ENCODE assay signal across 17 cellular contexts in genomic region chr16:16041196-16041892, GRCh38.
DNase-seq lines count a peak whose midpoint lies in the region; ATAC-seq, FAIRE-seq and TF ChIP-seq lines count a peak whose summit lies in the region.
"Had no signal": no experiment of that assay in that cellular context is flagged by ENCODE, and none has a peak within 500 bp of the region (broad histone marks: within the 10 kb centered on the region; RNA-seq: fewer than 3 reads in every experiment).

No MANE protein-coding gene starts in this region.

- FAIRE-seq in A549 (lab: Jason Lieb, UNC) = no peak

- POLR2A ChIA-PET in A549 (lab: Yijun Ruan, JAX) = no interaction called here
- POLR2A ChIA-PET in CD8-positive, alpha-beta memory T cell (lab: Charles Lee) = no interaction called here
- POLR2A ChIA-PET in activated CD8-positive, alpha-beta T cell treated with anti-CD3 and anti-CD28 coated beads for 36 hours (lab: Charles Lee) = interaction anchor here (0.6 to 0.8 kb wide), 2 partner anchors 14 to 191 kb away, joined by 3 read pairs; no protein-coding TSS in a partner anchor

- no peaks in the 10 kb centered on the region for H3K79me2 ChIP-seq in mesendoderm (ENCODE audit: control insufficient read depth, insufficient read depth, low read length)

- H2AK5ac ChIP-seq in mesendoderm (ENCODE audit: low read length) = no peak overlapping the region

- H3K27ac ChIP-seq in A549 (peak overlapping the region; percentile 18 to 23; a peak in 1 of 6 replicates), mesendoderm (ENCODE audit: low read depth, low read length) (no peak overlapping the region), psoas muscle (no peak overlapping the region), ovary (no peak overlapping the region)
- H3K27ac ChIP-seq in CD8-positive, alpha-beta memory T cell (ENCODE audit: low read depth, low read length) = no peak overlapping the region
- H3K27ac ChIP-seq: lower lobe of right lung had no signal

- H3K4me1 ChIP-seq in A549 = peaks cover 11% of the 10 kb centered on the region; the same call in 2 of the 3 replicates
- H3K4me1 ChIP-seq in CD8-positive, alpha-beta memory T cell (ENCODE audit: insufficient read depth, low read length) = peaks cover 11% of the 10 kb centered on the region
- no peaks in the 10 kb centered on the region for H3K4me1 ChIP-seq in mesendoderm (ENCODE audit: control insufficient read depth, low read depth, low read length)
- peaks cover 9% of the 10 kb centered on the region for H3K4me1 ChIP-seq in psoas muscle
- H3K4me1 ChIP-seq in ovary (ENCODE audit: insufficient read depth) = no peaks in the 10 kb centered on the region
- H3K4me1 ChIP-seq: lower lobe of right lung, upper lobe of left lung had no signal

- H3K4me3 ChIP-seq in A549 = no peak overlapping the region
- H3K4me3 ChIP-seq in CD8-positive, alpha-beta memory T cell (ENCODE audit: low read length) = no peak overlapping the region
- no peak overlapping the region for H3K4me3 ChIP-seq in mesendoderm (ENCODE audit: low read length)
- no peak overlapping the region for H3K4me3 ChIP-seq in psoas muscle
- H3K4me3 ChIP-seq in ovary = no peak overlapping the region
- H3K4me3 ChIP-seq: lower lobe of right lung, upper lobe of left lung had no signal

- H3K4ac ChIP-seq in mesendoderm (ENCODE audit: low read depth, low read length) = no peak overlapping the region

- TF ChIP-seq CTCF in A549 (IDR thresholded peaks at IDR 0.05) = no peak
- TF ChIP-seq CTCF in activated CD8-positive, alpha-beta T cell treated with anti-CD3 and anti-CD28 coated beads for 36 hours (IDR thresholded peaks at IDR 0.05) = no peak
- TF ChIP-seq CTCF in psoas muscle (IDR thresholded peaks at IDR 0.05) = no peak
- TF ChIP-seq CTCF in ovary (IDR thresholded peaks at IDR 0.05) = no peak

- H3K9me3 ChIP-seq in A549 (no peaks in the 10 kb centered on the region), psoas muscle (no peaks in the 10 kb centered on the region), ovary (no peaks in the 10 kb centered on the region)
- no peaks in the 10 kb centered on the region for H3K9me3 ChIP-seq in CD8-positive, alpha-beta memory T cell (ENCODE audit: low read length)
- H3K9me3 ChIP-seq: lower lobe of right lung, upper lobe of left lung had no signal

- H3K79me1 ChIP-seq in mesendoderm (ENCODE audit: low read length) = no peaks in the 10 kb centered on the region

- no peak overlapping the region for H2BK120ac ChIP-seq in mesendoderm (ENCODE audit: low read depth, low read length)

- H3K27ac Mint-ChIP-seq in CD8-positive, alpha-beta memory T cell = peak overlapping the region in 6 of 8 donors; percentile 18 to 93 (median 80)
- peak overlapping the region; percentile 48 for H3K27ac Mint-ChIP-seq in activated CD8-positive, alpha-beta T cell treated with anti-CD3 and anti-CD28 coated beads for 36 hours
- H3K27ac Mint-ChIP-seq: activated CD4-positive, alpha-beta T cell treated with anti-CD3 and anti-CD28 coated beads for 36 hours; nephron had no signal

- H3K56ac ChIP-seq in mesendoderm (ENCODE audit: low read length) = no peak overlapping the region

- peaks cover 15 to 42% (median 25%) of the 10 kb centered on the region in 3 donors for H3K4me1 Mint-ChIP-seq in CD8-positive, alpha-beta memory T cell
- H3K4me1 Mint-ChIP-seq in activated CD8-positive, alpha-beta T cell treated with anti-CD3 and anti-CD28 coated beads for 36 hours (ENCODE audit: low read depth) = peaks cover 14% of the 10 kb centered on the region
- H3K4me1 Mint-ChIP-seq: nephron had no signal

- peaks cover 13 to 76% (median 21%) of the 10 kb centered on the region in 3 donors for H3K36me3 Mint-ChIP-seq in CD8-positive, alpha-beta memory T cell
- H3K36me3 Mint-ChIP-seq in activated CD8-positive, alpha-beta T cell treated with anti-CD3 and anti-CD28 coated beads for 36 hours (ENCODE audit: low read depth) = peaks cover 52% of the 10 kb centered on the region

- H4K5ac ChIP-seq in mesendoderm (ENCODE audit: low read length) = no peak overlapping the region

- H3K27me3 Mint-ChIP-seq in CD8-positive, alpha-beta memory T cell = no peaks in the 10 kb centered on the region
- H3K27me3 Mint-ChIP-seq in activated CD8-positive, alpha-beta T cell treated with anti-CD3 and anti-CD28 coated beads for 36 hours = no peaks in the 10 kb centered on the region
- H3K27me3 Mint-ChIP-seq: activated CD4-positive, alpha-beta T cell treated with anti-CD3 and anti-CD28 coated beads for 36 hours had no signal

- TF ChIP-seq POLR2A in A549 (IDR thresholded peaks at IDR 0.05; ENCODE audit: low read length) (no peak), ovary (IDR thresholded peaks at IDR 0.05) (no peak)

- H2BK15ac ChIP-seq in mesendoderm (replicated peaks; ENCODE audit: low read depth) = no peak overlapping the region

- no peak overlapping the region for H3K18ac ChIP-seq in mesendoderm (ENCODE audit: low read length)

- TF ChIP-seq RAD21 in A549 (conservative IDR thresholded peaks at IDR 0.05 in 1 of 2, IDR thresholded peaks at IDR 0.05 in 1 of 2) = no peak

- H3K4me3 Mint-ChIP-seq in CD8-positive, alpha-beta memory T cell = peak overlapping the region in 4 of 7 donors; percentile 1 to 54 (median 19)
- no peak overlapping the region for H3K4me3 Mint-ChIP-seq in activated CD8-positive, alpha-beta T cell treated with anti-CD3 and anti-CD28 coated beads for 36 hours
- H3K4me3 Mint-ChIP-seq: activated CD4-positive, alpha-beta T cell treated with anti-CD3 and anti-CD28 coated beads for 36 hours; nephron had no signal

- peaks cover 43% of the 10 kb centered on the region for H3K36me3 ChIP-seq in CD8-positive, alpha-beta memory T cell (ENCODE audit: insufficient read depth, low read length)
- peaks cover 16% of the 10 kb centered on the region for H3K36me3 ChIP-seq in mesendoderm (ENCODE audit: control insufficient read depth, insufficient read depth, low read length)
- H3K36me3 ChIP-seq in psoas muscle (ENCODE audit: insufficient read depth in 1 of 2, low read depth in 1 of 2) = peaks cover 7 to 80% of the 10 kb centered on the region in 2 donors
- H3K36me3 ChIP-seq in ovary = no peaks in the 10 kb centered on the region

- H3K9ac ChIP-seq in mesendoderm (ENCODE audit: low read length) = no peak overlapping the region

- CTCF ChIA-PET in A549 (lab: Yijun Ruan, JAX) = interaction anchor here (1.1 to 2.0 kb wide), 4 partner anchors 8 to 74 kb away, joined by 3 to 5 read pairs (median 3); no protein-coding TSS in a partner anchor
- CTCF ChIA-PET in CD8-positive, alpha-beta memory T cell (lab: Charles Lee) = no interaction called here
- CTCF ChIA-PET in activated CD8-positive, alpha-beta T cell treated with anti-CD3 and anti-CD28 coated beads for 36 hours (lab: Charles Lee) = interaction anchor here (1.2 kb wide), 1 partner anchor 145 kb away, joined by 3 read pairs; no protein-coding TSS in a partner anchor

- no peak for ATAC-seq in A549
- no peak for ATAC-seq in activated CD8-positive, alpha-beta T cell treated with anti-CD3 and anti-CD28 coated beads for 36 hours
- no peak for ATAC-seq in psoas muscle
- ATAC-seq: activated CD4-positive, alpha-beta T cell treated with anti-CD3 and anti-CD28 coated beads for 36 hours had no signal

- WGBS in A549 (ENCODE audit: missing lambda C conversion rate) = 90% methylated on average over 10 of the region's 10 CpGs
- WGBS in mesendoderm (ENCODE audit: extremely low coverage, insufficient coverage, low lambda C conversion rate) = no CpG with 5 or more reads among the region's 10 CpGs
- 59 to 90% (median 76%) methylated on average over 10 of the region's 10 CpGs for WGBS in psoas muscle, 3 donors
- WGBS in ovary, 3 donors = 93 to 95% (median 95%) methylated on average over 10 of the region's 10 CpGs

- intact Hi-C loops in activated CD8-positive, alpha-beta T cell treated with anti-CD3 and anti-CD28 coated beads for 36 hours (cut with micrococcal nuclease) = no loop called here
- intact Hi-C loops in psoas muscle (cut with DNase I) = no loop called here
- intact Hi-C loops in ovary (cut with DNase I) = no loop called here

- H3K23ac ChIP-seq in mesendoderm (ENCODE audit: low read length) = no peak overlapping the region

- DNase-seq in A549 (ENCODE audit: low read depth in 1 of 2, low spot score in 1 of 2) = no peak
- no peak for DNase-seq in CD8-positive, alpha-beta memory T cell
- DNase-seq in activated CD8-positive, alpha-beta T cell treated with anti-CD3 and anti-CD28 coated beads for 36 hours = no peak
- peak; percentile 46 for DNase-seq in mesendoderm
- no peak for DNase-seq in psoas muscle
- no peak for DNase-seq in hepatic stellate cell (ENCODE audit: low spot score)
- DNase-seq in cortex of kidney (lab: John Stamatoyannopoulos, UW) = no peak
- no peak for DNase-seq in ovary
- DNase-seq: activated CD4-positive, alpha-beta T cell treated with anti-CD3 and anti-CD28 coated beads for 36 hours; AML-193; DMS53; MM.1S; NCI-H82; stimulated activated CD4-positive, alpha-beta T cell treated with anti-CD3 and anti-CD28 coated beads, Interleukin-4, amount 100 ng/mL, for 4 hours; upper lobe of left lung had no signal

- H3K27me3 ChIP-seq in CD8-positive, alpha-beta memory T cell (ENCODE audit: insufficient read depth, low read length, poor library complexity, severe bottlenecking) = no peaks in the 10 kb centered on the region
- H3K27me3 ChIP-seq in mesendoderm (ENCODE audit: insufficient read depth, low read length, poor library complexity) (no peaks in the 10 kb centered on the region), psoas muscle (ENCODE audit: insufficient read depth in 3 of 3, low read length in 2 of 3) (no peaks in the 10 kb centered on the region), ovary (no peaks in the 10 kb centered on the region)
- H3K27me3 ChIP-seq: upper lobe of left lung had no signal

- no peaks in the 10 kb centered on the region for H3K9me3 Mint-ChIP-seq in CD8-positive, alpha-beta memory T cell
- no peaks in the 10 kb centered on the region for H3K9me3 Mint-ChIP-seq in activated CD8-positive, alpha-beta T cell treated with anti-CD3 and anti-CD28 coated beads for 36 hours
- H3K9me3 Mint-ChIP-seq: nephron had no signal

- no peak overlapping the region for H2BK5ac ChIP-seq in mesendoderm (ENCODE audit: low read length)

- no peak for TF ChIP-seq EP300 in A549 (IDR thresholded peaks at IDR 0.05)
- no peak for TF ChIP-seq EP300 in ovary (IDR thresholded peaks at IDR 0.05)

- no peak overlapping the region for H3K4me2 ChIP-seq in A549
- H3K4me2 ChIP-seq in mesendoderm (ENCODE audit: low read length) = no peak overlapping the region

- no peak overlapping the region for H4K8ac ChIP-seq in mesendoderm (ENCODE audit: low read depth, low read length)

TF ChIP-seq in A549, 52 proteins besides CTCF, POLR2A, EP300 and RAD21 (continues in another document):
- TF ChIP-seq, protein P1, sequence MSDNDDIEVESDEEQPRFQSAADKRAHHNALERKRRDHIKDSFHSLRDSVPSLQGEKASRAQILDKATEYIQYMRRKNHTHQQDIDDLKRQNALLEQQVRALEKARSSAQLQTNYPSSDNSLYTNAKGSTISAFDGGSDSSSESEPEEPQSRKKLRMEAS (IDR thresholded peaks at IDR 0.05) = no peak
- no peak for TF ChIP-seq HOXB5 (CRISPR knock-in tag; IDR thresholded peaks at IDR 0.05)

Comparison
In these comparisons a context has a peak if more than half of its experiments do, and no peak if none do; other contexts are left out.
1. H3K27ac ChIP-seq: peak in A549 (2 of 2); none in CD8-positive, alpha-beta memory T cell (single experiment), mesendoderm (single experiment), psoas muscle (single experiment) and ovary (0 of 2).